ENCODE assay signal across 1 cellular context in genomic region chr13:114283581-114283980, GRCh38.
TF ChIP-seq lines count a peak whose summit lies in the region.

No MANE protein-coding gene starts in this region.

TF ChIP-seq in neural cell, 6 proteins besides CTCF, POLR2A, EP300 and RAD21 (continued from another document):
- TF ChIP-seq, protein P1, sequence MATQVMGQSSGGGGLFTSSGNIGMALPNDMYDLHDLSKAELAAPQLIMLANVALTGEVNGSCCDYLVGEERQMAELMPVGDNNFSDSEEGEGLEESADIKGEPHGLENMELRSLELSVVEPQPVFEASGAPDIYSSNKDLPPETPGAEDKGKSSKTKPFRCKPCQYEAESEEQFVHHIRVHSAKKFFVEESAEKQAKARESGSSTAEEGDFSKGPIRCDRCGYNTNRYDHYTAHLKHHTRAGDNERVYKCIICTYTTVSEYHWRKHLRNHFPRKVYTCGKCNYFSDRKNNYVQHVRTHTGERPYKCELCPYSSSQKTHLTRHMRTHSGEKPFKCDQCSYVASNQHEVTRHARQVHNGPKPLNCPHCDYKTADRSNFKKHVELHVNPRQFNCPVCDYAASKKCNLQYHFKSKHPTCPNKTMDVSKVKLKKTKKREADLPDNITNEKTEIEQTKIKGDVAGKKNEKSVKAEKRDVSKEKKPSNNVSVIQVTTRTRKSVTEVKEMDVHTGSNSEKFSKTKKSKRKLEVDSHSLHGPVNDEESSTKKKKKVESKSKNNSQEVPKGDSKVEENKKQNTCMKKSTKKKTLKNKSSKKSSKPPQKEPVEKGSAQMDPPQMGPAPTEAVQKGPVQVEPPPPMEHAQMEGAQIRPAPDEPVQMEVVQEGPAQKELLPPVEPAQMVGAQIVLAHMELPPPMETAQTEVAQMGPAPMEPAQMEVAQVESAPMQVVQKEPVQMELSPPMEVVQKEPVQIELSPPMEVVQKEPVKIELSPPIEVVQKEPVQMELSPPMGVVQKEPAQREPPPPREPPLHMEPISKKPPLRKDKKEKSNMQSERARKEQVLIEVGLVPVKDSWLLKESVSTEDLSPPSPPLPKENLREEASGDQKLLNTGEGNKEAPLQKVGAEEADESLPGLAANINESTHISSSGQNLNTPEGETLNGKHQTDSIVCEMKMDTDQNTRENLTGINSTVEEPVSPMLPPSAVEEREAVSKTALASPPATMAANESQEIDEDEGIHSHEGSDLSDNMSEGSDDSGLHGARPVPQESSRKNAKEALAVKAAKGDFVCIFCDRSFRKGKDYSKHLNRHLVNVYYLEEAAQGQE (IDR thresholded peaks at IDR 0.05; ENCODE audit: borderline replicate concordance), result no peak
- TF ChIP-seq EZH2 (IDR thresholded peaks at IDR 0.05; ENCODE audit: borderline replicate concordance, insufficient read depth, low read length, poor library complexity, severe bottlenecking) (no peak), POLR2AphosphoS5 (IDR thresholded peaks at IDR 0.05) (no peak)
TF ChIP-seq in neural cell: peak in this region for 0.
